21 cellular contexts compared by ENCODE assay signal in the genomic region with DNA sequence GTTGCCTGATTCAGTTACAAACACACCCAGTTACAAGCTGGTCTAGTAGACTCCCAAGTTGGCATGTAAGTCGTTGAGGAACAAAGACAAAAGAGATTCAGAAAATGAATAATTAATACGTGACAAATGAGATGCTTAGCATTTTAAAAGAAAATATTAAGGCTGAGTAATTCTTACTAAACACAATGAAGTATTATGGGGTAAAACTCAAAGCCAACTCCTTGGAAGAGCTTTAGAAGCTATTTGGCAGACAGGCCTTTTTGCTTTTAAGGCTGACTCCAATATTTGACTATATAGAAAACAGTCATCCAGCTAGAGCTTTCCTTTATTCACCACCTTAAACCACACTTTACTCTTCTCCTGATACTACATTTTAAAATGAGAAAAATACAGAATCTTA.
"Had no signal": no experiment of that assay in that cellular context is flagged by ENCODE, and none has a peak within 500 bp of the region (broad histone marks: within the 10 kb centered on the region; RNA-seq: fewer than 3 reads in every experiment).

No MANE protein-coding gene starts in this region.

- H3K4me3 Mint-ChIP-seq: activated CD4-positive, alpha-beta memory T cell treated with anti-CD3 and anti-CD28 coated beads for 36 hours; activated naive CD4-positive, alpha-beta T cell treated with anti-CD3 and anti-CD28 coated beads, Interleukin-2, amount 10 ng/mL, durations not matched to agents 7 days and 5 days; activated T-cell treated with anti-CD3 and anti-CD28 coated beads, Interleukin-2, amount 50 U/mL, for 72 hours; nephron progenitor cell; stimulated activated effector memory CD8-positive, alpha-beta T cell treated with anti-CD3 and anti-CD28 coated beads, Interleukin-12 subunit alpha, Interleukin-12 subunit beta, amount 100 ng/mL, for 72 hours; stimulated activated naive CD8-positive, alpha-beta T cell treated with anti-CD3 and anti-CD28 coated beads, Interleukin-15, amount 100 ng/mL, for 72 hours; T-helper 17 cell; type B pancreatic cell had no signal

- H3K27ac Mint-ChIP-seq: activated CD4-positive, alpha-beta memory T cell treated with anti-CD3 and anti-CD28 coated beads for 36 hours; activated naive CD4-positive, alpha-beta T cell treated with anti-CD3 and anti-CD28 coated beads, Interleukin-2, amount 10 ng/mL, durations not matched to agents 7 days and 5 days; activated T-cell treated with anti-CD3 and anti-CD28 coated beads, Interleukin-2, amount 50 U/mL, for 72 hours; stimulated activated effector memory CD8-positive, alpha-beta T cell treated with anti-CD3 and anti-CD28 coated beads, Interleukin-12 subunit alpha, Interleukin-12 subunit beta, amount 100 ng/mL, for 72 hours; stimulated activated naive CD8-positive, alpha-beta T cell treated with anti-CD3 and anti-CD28 coated beads, Interleukin-15, amount 100 ng/mL, for 72 hours; T-helper 17 cell; type B pancreatic cell had no signal

- H3K9me3 ChIP-seq: right lobe of liver, vagina had no signal

- H3K36me3 ChIP-seq: right lobe of liver, vagina had no signal

- H3K4me3 ChIP-seq: right lobe of liver, vagina had no signal

- H3K9me3 Mint-ChIP-seq: activated CD4-positive, alpha-beta memory T cell treated with anti-CD3 and anti-CD28 coated beads for 36 hours; activated naive CD4-positive, alpha-beta T cell treated with anti-CD3 and anti-CD28 coated beads, Interleukin-2, amount 10 ng/mL, durations not matched to agents 7 days and 5 days; stimulated activated effector memory CD8-positive, alpha-beta T cell treated with anti-CD3 and anti-CD28 coated beads, Interleukin-12 subunit alpha, Interleukin-12 subunit beta, amount 100 ng/mL, for 72 hours; stimulated activated naive CD8-positive, alpha-beta T cell treated with anti-CD3 and anti-CD28 coated beads, Interleukin-15, amount 100 ng/mL, for 72 hours had no signal

- H3K27me3 ChIP-seq: right lobe of liver, vagina had no signal

- DNase-seq: activated CD4-positive, alpha-beta memory T cell treated with anti-CD3 and anti-CD28 coated beads for 36 hours; activated CD4-positive, alpha-beta T cell treated with anti-CD3 and anti-CD28 coated beads for 4 hours; activated CD4-positive, CD25-positive, alpha-beta regulatory T cell; activated effector memory CD4-positive, alpha-beta T cell treated with anti-CD3 and anti-CD28 coated beads, Interleukin-2, amount 50 U/mL, for 16 hours; activated naive CD4-positive, alpha-beta T cell treated with anti-CD3 and anti-CD28 coated beads, Interleukin-2, amount 10 ng/mL, durations not matched to agents 7 days and 5 days; activated T-cell treated with anti-CD3 and anti-CD28 coated beads, Interleukin-2, amount 50 U/mL, for 72 hours; anterior cingulate cortex; cerebellar nuclear complex; hippocampal formation; left ventricle myocardium superior; nephron progenitor cell; right lobe of liver; small intestine; stimulated activated CD4-positive, alpha-beta T cell treated with anti-CD3 and anti-CD28 coated beads, Interleukin-2, amount 100 ng/mL, for 24 hours; stimulated activated naive CD8-positive, alpha-beta T cell treated with anti-CD3 and anti-CD28 coated beads, Interleukin-15, amount 100 ng/mL, for 72 hours; SW 1271; T-helper 17 cell had no signal

- H3K27ac ChIP-seq: parathyroid adenoma, right lobe of liver, vagina had no signal

- ATAC-seq: activated T-cell treated with anti-CD3 and anti-CD28 coated beads, Interleukin-2, amount 50 U/mL, for 72 hours; left ventricle myocardium superior; right lobe of liver; stimulated activated effector memory CD8-positive, alpha-beta T cell treated with anti-CD3 and anti-CD28 coated beads, Interleukin-12 subunit alpha, Interleukin-12 subunit beta, amount 100 ng/mL, for 72 hours; stimulated activated naive CD8-positive, alpha-beta T cell treated with anti-CD3 and anti-CD28 coated beads, Interleukin-15, amount 100 ng/mL, for 72 hours; T-helper 17 cell had no signal

- H3K27me3 Mint-ChIP-seq: activated CD4-positive, alpha-beta memory T cell treated with anti-CD3 and anti-CD28 coated beads for 36 hours; stimulated activated naive CD8-positive, alpha-beta T cell treated with anti-CD3 and anti-CD28 coated beads, Interleukin-15, amount 100 ng/mL, for 72 hours; T-helper 17 cell; type B pancreatic cell had no signal

- H3K4me1 ChIP-seq: right lobe of liver had no signal
